In genomic region chr6:100946711-100947110, GRCh38 we compare ENCODE assay signal across 26 cellular contexts.
"Had no signal": no experiment of that assay in that cellular context is flagged by ENCODE, and none has a peak within 500 bp of the region (broad histone marks: within the 10 kb centered on the region; RNA-seq: fewer than 3 reads in every experiment).

No MANE protein-coding gene starts in this region.

- H3K36me3 ChIP-seq: stomach, suprapubic skin, thoracic aorta, thyroid gland, tibial artery, tibial nerve, transverse colon, upper lobe of left lung, upper lobe of right lung, uterus, vagina had no signal

- H3K4me1 ChIP-seq: stomach, suprapubic skin, testis, thyroid gland, tibial artery, tibial nerve, transverse colon, upper lobe of left lung, upper lobe of right lung, uterus, vagina had no signal

- ATAC-seq: stimulated activated effector memory CD8-positive, alpha-beta T cell treated with anti-CD3 and anti-CD28 coated beads, Interleukin-12 subunit alpha, Interleukin-12 subunit beta, amount 100 ng/mL, for 72 hours; stimulated activated memory B cell treated with anti-CD40 and anti-IgM and Interleukin-4, amounts not matched to agents 10 μg/mL and 1 μg/mL and 100 μg/mL, for 72 hours; stimulated activated naive B cell treated with anti-CD40 and anti-IgM and Interleukin-4, amounts not matched to agents 10 μg/mL and 1 μg/mL and 100 μg/mL, for 72 hours; stimulated activated naive CD8-positive, alpha-beta T cell treated with anti-CD3 and anti-CD28 coated beads, Interleukin-15, amount 100 ng/mL, for 72 hours; stimulated activated naive CD8-positive, alpha-beta T cell treated with anti-CD3 and anti-CD28 coated beads, Interleukin-15, Interleukin-2, amounts not matched to agents 100 U/mL and 50 U/mL, for 24 hours; upper lobe of right lung had no signal

- H3K27ac ChIP-seq: stomach, suprapubic skin, testis, thoracic aorta, thyroid gland, tibial artery, tibial nerve, transverse colon, upper lobe of left lung, upper lobe of right lung, uterus, vagina had no signal

- H3K9me3 ChIP-seq: suprapubic skin, testis, thoracic aorta, thyroid gland, tibial artery, upper lobe of right lung, uterus, vagina had no signal

- H3K27me3 ChIP-seq: stomach, suprapubic skin, testis, thyroid gland, tibial artery, tibial nerve, transverse colon, upper lobe of left lung, upper lobe of right lung, uterus, vagina had no signal

- DNase-seq: stimulated activated CD4-positive, alpha-beta T cell treated with anti-CD3 and anti-CD28 coated beads, Interleukin-2, amount 100 ng/mL, for 48 hours; stimulated activated CD4-positive, alpha-beta T cell treated with anti-CD3 and anti-CD28 coated beads, Interleukin-4, amount 100 ng/mL, for 1 hour; stimulated activated CD4-positive, alpha-beta T cell treated with anti-CD3 and anti-CD28 coated beads, Interleukin-4, amount 100 ng/mL, for 24 hours; stimulated activated CD4-positive, alpha-beta T cell treated with anti-CD3 and anti-CD28 coated beads, Interleukin-4, amount 100 ng/mL, for 4 hours; stimulated activated CD8-positive, alpha-beta memory T cell treated with anti-CD3 and anti-CD28 coated beads, Interleukin-4, amount 100 ng/mL, for 48 hours; stimulated activated naive B cell treated with anti-CD40 and anti-IgM and Interleukin-4, amounts not matched to agents 10 μg/mL and 1 μg/mL and 100 μg/mL, for 72 hours; stimulated activated naive CD4-positive, alpha-beta T cell; stimulated activated naive CD4-positive, alpha-beta T cell treated with Interleukin-2 at 50 U/mL for 16 hours; stimulated activated naive CD8-positive, alpha-beta T cell treated with anti-CD3 and anti-CD28 coated beads, Interleukin-15, amount 100 ng/mL, for 72 hours; stimulated activated naive CD8-positive, alpha-beta T cell treated with anti-CD3 and anti-CD28 coated beads, Interleukin-15, Interleukin-2, amounts not matched to agents 100 U/mL and 50 U/mL, for 24 hours; stomach; substantia nigra; testis; thyroid gland; tibial artery; transverse colon; trophoblast cell; upper lobe of left lung; upper lobe of right lung; uterus had no signal

- H3K4me3 ChIP-seq: stomach, suprapubic skin, testis, thoracic aorta, thyroid gland, tibial artery, tibial nerve, transverse colon, upper lobe of left lung, upper lobe of right lung, uterus, vagina had no signal
